Comparison of ENCODE assay signal across 1 cellular context in the genomic region with DNA sequence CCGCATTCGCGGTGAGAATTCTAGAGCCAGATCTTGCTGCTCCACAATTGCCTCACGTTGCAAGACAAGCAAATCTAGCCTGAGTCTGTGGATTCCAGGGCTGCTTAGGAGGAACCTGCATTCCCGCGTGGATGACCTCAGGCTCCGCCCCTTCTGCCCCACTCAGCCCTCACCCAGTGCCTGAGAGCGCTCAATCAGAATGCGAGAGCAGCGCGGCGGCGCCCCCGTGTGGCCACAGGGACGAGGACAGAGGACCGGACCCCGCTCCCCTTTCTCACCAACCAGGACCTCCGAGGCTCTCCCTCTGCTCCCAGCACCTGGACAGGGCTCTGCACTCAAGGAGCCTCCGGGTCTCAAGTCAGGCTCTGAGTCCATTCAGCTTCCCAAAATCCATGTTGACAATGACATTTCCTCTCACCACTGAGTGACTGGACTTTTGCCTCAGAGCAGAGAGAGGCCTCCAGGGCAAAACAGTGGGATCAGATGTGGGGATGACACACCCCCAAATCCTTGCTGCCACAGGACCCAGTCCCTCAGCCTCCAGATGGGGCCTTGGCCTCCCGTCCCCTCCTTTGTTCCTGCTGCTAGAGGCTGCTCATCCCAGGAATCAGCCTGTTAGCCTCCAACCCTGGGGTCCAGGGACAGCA.
TF ChIP-seq lines count a peak whose summit lies in the region.

No MANE protein-coding gene starts in this region.

TF ChIP-seq in HEK293, 187 proteins besides CTCF, POLR2A, EP300 and RAD21 (continued from another document and continues in another):
- no peak for TF ChIP-seq ZBTB1 (tag by site-specific recombination; IDR thresholded peaks at IDR 0.05)
- no peak for TF ChIP-seq ZNF473 (tag by site-specific recombination; IDR thresholded peaks at IDR 0.05)
- TF ChIP-seq GLIS1 (tag by site-specific recombination; IDR thresholded peaks at IDR 0.05): peak; percentile 15; the same call in 1 of the 2 replicates
- no peak for TF ChIP-seq KLF16 (tag by site-specific recombination; IDR thresholded peaks at IDR 0.05)
- no peak for TF ChIP-seq PRDM1 (tag by site-specific recombination; IDR thresholded peaks at IDR 0.05)
- TF ChIP-seq ZSCAN16 (tag by site-specific recombination; IDR thresholded peaks at IDR 0.05): no peak
- TF ChIP-seq GLIS2 (tag by site-specific recombination; IDR thresholded peaks at IDR 0.05): peak; percentile 71
- TF ChIP-seq, protein P1, sequence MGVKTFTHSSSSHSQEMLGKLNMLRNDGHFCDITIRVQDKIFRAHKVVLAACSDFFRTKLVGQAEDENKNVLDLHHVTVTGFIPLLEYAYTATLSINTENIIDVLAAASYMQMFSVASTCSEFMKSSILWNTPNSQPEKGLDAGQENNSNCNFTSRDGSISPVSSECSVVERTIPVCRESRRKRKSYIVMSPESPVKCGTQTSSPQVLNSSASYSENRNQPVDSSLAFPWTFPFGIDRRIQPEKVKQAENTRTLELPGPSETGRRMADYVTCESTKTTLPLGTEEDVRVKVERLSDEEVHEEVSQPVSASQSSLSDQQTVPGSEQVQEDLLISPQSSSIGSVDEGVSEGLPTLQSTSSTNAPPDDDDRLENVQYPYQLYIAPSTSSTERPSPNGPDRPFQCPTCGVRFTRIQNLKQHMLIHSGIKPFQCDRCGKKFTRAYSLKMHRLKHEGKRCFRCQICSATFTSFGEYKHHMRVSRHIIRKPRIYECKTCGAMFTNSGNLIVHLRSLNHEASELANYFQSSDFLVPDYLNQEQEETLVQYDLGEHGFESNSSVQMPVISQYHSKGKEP (tag by site-specific recombination; IDR thresholded peaks at IDR 0.05): no peak
- no peak for TF ChIP-seq ZNF211 (tag by site-specific recombination; IDR thresholded peaks at IDR 0.05; ENCODE audit: low read depth)
- no peak for TF ChIP-seq SP2 (tag by site-specific recombination; IDR thresholded peaks at IDR 0.05)
- 0 out of 2 replicates have a peak, but pooled peaks have one; percentile 29 for TF ChIP-seq ZEB2 (tag by site-specific recombination; IDR thresholded peaks at IDR 0.05)
- no peak for TF ChIP-seq BCL6B (tag by site-specific recombination; IDR thresholded peaks at IDR 0.05)
- peak; percentile 31; the same call in 1 of the 2 replicates for TF ChIP-seq SP7 (tag by site-specific recombination; IDR thresholded peaks at IDR 0.05)
- TF ChIP-seq WT1 (tag by site-specific recombination; IDR thresholded peaks at IDR 0.05): no peak
- TF ChIP-seq ZNF571 (tag by site-specific recombination; IDR thresholded peaks at IDR 0.05): no peak
- TF ChIP-seq KLF9 (tag by site-specific recombination; IDR thresholded peaks at IDR 0.05; ENCODE audit: low read depth): 0 out of 2 replicates have a peak, but pooled peaks have one; percentile 17
- TF ChIP-seq ZNF645 (tag by site-specific recombination; IDR thresholded peaks at IDR 0.05): no peak
- TF ChIP-seq ZNF223 (tag by site-specific recombination; IDR thresholded peaks at IDR 0.05): no peak
- TF ChIP-seq, protein P2, sequence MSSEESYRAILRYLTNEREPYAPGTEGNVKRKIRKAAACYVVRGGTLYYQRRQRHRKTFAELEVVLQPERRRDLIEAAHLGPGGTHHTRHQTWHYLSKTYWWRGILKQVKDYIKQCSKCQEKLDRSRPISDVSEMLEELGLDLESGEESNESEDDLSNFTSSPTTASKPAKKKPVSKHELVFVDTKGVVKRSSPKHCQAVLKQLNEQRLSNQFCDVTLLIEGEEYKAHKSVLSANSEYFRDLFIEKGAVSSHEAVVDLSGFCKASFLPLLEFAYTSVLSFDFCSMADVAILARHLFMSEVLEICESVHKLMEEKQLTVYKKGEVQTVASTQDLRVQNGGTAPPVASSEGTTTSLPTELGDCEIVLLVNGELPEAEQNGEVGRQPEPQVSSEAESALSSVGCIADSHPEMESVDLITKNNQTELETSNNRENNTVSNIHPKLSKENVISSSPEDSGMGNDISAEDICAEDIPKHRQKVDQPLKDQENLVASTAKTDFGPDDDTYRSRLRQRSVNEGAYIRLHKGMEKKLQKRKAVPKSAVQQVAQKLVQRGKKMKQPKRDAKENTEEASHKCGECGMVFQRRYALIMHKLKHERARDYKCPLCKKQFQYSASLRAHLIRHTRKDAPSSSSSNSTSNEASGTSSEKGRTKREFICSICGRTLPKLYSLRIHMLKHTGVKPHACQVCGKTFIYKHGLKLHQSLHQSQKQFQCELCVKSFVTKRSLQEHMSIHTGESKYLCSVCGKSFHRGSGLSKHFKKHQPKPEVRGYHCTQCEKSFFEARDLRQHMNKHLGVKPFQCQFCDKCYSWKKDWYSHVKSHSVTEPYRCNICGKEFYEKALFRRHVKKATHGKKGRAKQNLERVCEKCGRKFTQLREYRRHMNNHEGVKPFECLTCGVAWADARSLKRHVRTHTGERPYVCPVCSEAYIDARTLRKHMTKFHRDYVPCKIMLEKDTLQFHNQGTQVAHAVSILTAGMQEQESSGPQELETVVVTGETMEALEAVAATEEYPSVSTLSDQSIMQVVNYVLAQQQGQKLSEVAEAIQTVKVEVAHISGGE (tag by site-specific recombination; conservative IDR thresholded peaks at IDR 0.05; ENCODE audit: low read depth): no peak
- TF ChIP-seq ZSCAN30 (tag by site-specific recombination; IDR thresholded peaks at IDR 0.05): 0 out of 2 replicates have a peak, but pooled peaks have one; percentile 14
- no peak for TF ChIP-seq ZNF621 (tag by site-specific recombination; IDR thresholded peaks at IDR 0.05)
- TF ChIP-seq ZSCAN23 (tag by site-specific recombination; IDR thresholded peaks at IDR 0.05): no peak
- TF ChIP-seq ZNF112 (tag by site-specific recombination; IDR thresholded peaks at IDR 0.05): no peak
- TF ChIP-seq ZNF580 (tag by site-specific recombination; IDR thresholded peaks at IDR 0.05): no peak
- no peak for TF ChIP-seq ZNF335 (tag by site-specific recombination; conservative IDR thresholded peaks at IDR 0.05)
- TF ChIP-seq ZNF707 (tag by site-specific recombination; IDR thresholded peaks at IDR 0.05): no peak
- TF ChIP-seq ZNF148 (tag by site-specific recombination; IDR thresholded peaks at IDR 0.05; ENCODE audit: borderline replicate concordance): no peak
- TF ChIP-seq ZNF558 (tag by site-specific recombination; IDR thresholded peaks at IDR 0.05): no peak
- TF ChIP-seq ZNF169 (tag by site-specific recombination; IDR thresholded peaks at IDR 0.05): no peak
- TF ChIP-seq ZNF501 (tag by site-specific recombination; IDR thresholded peaks at IDR 0.05): no peak
- no peak for TF ChIP-seq TSHZ1 (tag by site-specific recombination; IDR thresholded peaks at IDR 0.05; ENCODE audit: borderline replicate concordance)
- TF ChIP-seq ZNF19 (tag by site-specific recombination; IDR thresholded peaks at IDR 0.05; ENCODE audit: low read depth): no peak
- TF ChIP-seq ZNF146 (tag by site-specific recombination; IDR thresholded peaks at IDR 0.05): no peak
- TF ChIP-seq ZFHX2 (tag by site-specific recombination; conservative IDR thresholded peaks at IDR 0.05): no peak
- no peak for TF ChIP-seq ZNF530 (tag by site-specific recombination; IDR thresholded peaks at IDR 0.05; ENCODE audit: low read depth)
- TF ChIP-seq ZNF76 (tag by site-specific recombination; IDR thresholded peaks at IDR 0.05; ENCODE audit: borderline replicate concordance, low read depth): no peak; the same call in 1 of the 2 replicates
- TF ChIP-seq ZNF394 (tag by site-specific recombination; IDR thresholded peaks at IDR 0.05; ENCODE audit: borderline replicate concordance): no peak
- TF ChIP-seq, protein P3, sequence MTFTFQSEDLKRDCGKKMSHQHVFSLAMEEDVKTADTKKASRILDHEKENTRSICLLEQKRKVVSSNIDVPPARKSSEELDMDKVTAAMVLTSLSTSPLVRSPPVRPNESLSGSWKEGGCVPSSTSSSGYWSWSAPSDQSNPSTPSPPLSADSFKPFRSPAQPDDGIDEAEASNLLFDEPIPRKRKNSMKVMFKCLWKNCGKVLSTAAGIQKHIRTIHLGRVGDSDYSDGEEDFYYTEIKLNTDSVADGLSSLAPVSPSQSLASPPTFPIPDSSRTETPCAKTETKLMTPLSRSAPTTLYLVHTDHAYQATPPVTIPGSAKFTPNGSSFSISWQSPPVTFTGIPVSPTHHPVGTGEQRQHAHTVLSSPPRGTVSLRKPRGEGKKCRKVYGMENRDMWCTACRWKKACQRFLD (tag by site-specific recombination; IDR thresholded peaks at IDR 0.05): no peak
- TF ChIP-seq ELK4 (IDR thresholded peaks at IDR 0.05; ENCODE audit: borderline replicate concordance, low read depth, low read length): no peak
- no peak for TF ChIP-seq ZNF561 (tag by site-specific recombination; IDR thresholded peaks at IDR 0.05; ENCODE audit: borderline replicate concordance)
- no peak for TF ChIP-seq AEBP2 (tag by site-specific recombination; IDR thresholded peaks at IDR 0.05; ENCODE audit: borderline replicate concordance)
